ENCODE assay signal across 8 cellular contexts in genomic region chrX:68686684-68687045, GRCh38. TPM values are rescaled to one million over a fixed set of nuclear protein-coding genes. Genes with fewer than 3 reads are reported as not detected.
A peak's percentile ranks its signal among the peaks of the same experiment; 100 is the strongest.
DNase-seq lines count a peak whose midpoint lies in the region; ATAC-seq and TF ChIP-seq lines count a peak whose summit lies in the region.

No MANE protein-coding gene starts in this region.

- peak; percentile 41 for DNase-seq in activated naive CD4-positive, alpha-beta T cell treated with anti-CD3 and anti-CD28 coated beads, Interleukin-2, amount 10 ng/mL, durations not matched to agents 7 days and 5 days
- no peak for DNase-seq in activated naive CD4-positive, alpha-beta T cell treated with Interleukin-2 at 50 U/mL for 16 hours
- no peak for DNase-seq in left colon
- DNase-seq in upper lobe of left lung: peak in 1 of 2 donors; percentile 61
- no peak for DNase-seq in effector CD8-positive, alpha-beta T cell (lab: John Stamatoyannopoulos, UW)
- DNase-seq in DMS79 treated with DMSO at 0.1 percent for 48 hours (lab: John Stamatoyannopoulos, UW): no peak

- peak overlapping the region; percentile 83 to 88 (median 86) for H3K27ac ChIP-seq in upper lobe of left lung

- H3K4me3 ChIP-seq in upper lobe of left lung: peak overlapping the region; percentile 6 to 50 (median 46)

- H3K27me3 Mint-ChIP-seq in activated naive CD4-positive, alpha-beta T cell treated with anti-CD3 and anti-CD28 coated beads, Interleukin-2, amount 10 ng/mL, durations not matched to agents 7 days and 5 days: peaks cover 22% of the 10 kb centered on the region
- peaks cover 10% of the 10 kb centered on the region for H3K27me3 Mint-ChIP-seq in activated naive CD8-positive, alpha-beta T cell

- ATAC-seq in left colon (peak; percentile 15), upper lobe of left lung (ENCODE audit: low FRiP score in 2 of 2) (peak in 1 of 2 donors; percentile 74), HG02678 (IDR thresholded peaks at IDR 0.05; ENCODE audit: unreplicated experiment) (no peak)

- TF ChIP-seq EP300 in upper lobe of left lung (IDR thresholded peaks at IDR 0.05): no peak

- peak overlapping the region; percentile 73 for H3K4me3 Mint-ChIP-seq in activated naive CD4-positive, alpha-beta T cell treated with anti-CD3 and anti-CD28 coated beads, Interleukin-2, amount 10 ng/mL, durations not matched to agents 7 days and 5 days
- peak overlapping the region; percentile 67 for H3K4me3 Mint-ChIP-seq in activated naive CD8-positive, alpha-beta T cell

- no peak for TF ChIP-seq CTCF in upper lobe of left lung (IDR thresholded peaks at IDR 0.05)

- CTCF ChIA-PET in activated naive CD4-positive, alpha-beta T cell treated with anti-CD3 and anti-CD28 coated beads, Interleukin-2, amount 10 ng/mL, durations not matched to agents 7 days and 5 days (lab: Charles Lee): no interaction called here

- no peak overlapping the region for H3K27ac Mint-ChIP-seq in activated naive CD4-positive, alpha-beta T cell treated with anti-CD3 and anti-CD28 coated beads, Interleukin-2, amount 10 ng/mL, durations not matched to agents 7 days and 5 days
- H3K27ac Mint-ChIP-seq in activated naive CD8-positive, alpha-beta T cell: no peak overlapping the region

- H3K4me1 ChIP-seq in upper lobe of left lung: peaks cover 10 to 46% (median 27%) of the 10 kb centered on the region in 4 donors

- no peaks in the 10 kb centered on the region for H3K27me3 ChIP-seq in upper lobe of left lung

- intact Hi-C loops in left colon (cut with DNase I, micrococcal nuclease): no loop called here

- H3K36me3 Mint-ChIP-seq in activated naive CD4-positive, alpha-beta T cell treated with anti-CD3 and anti-CD28 coated beads, Interleukin-2, amount 10 ng/mL, durations not matched to agents 7 days and 5 days: no peaks in the 10 kb centered on the region
- no peaks in the 10 kb centered on the region for H3K36me3 Mint-ChIP-seq in activated naive CD8-positive, alpha-beta T cell

- H3K36me3 ChIP-seq in upper lobe of left lung: no peaks in the 10 kb centered on the region

- TF ChIP-seq POLR2A in upper lobe of left lung (IDR thresholded peaks at IDR 0.05): no peak

- H3K4me1 Mint-ChIP-seq in activated naive CD4-positive, alpha-beta T cell treated with anti-CD3 and anti-CD28 coated beads, Interleukin-2, amount 10 ng/mL, durations not matched to agents 7 days and 5 days: peaks cover 17% of the 10 kb centered on the region
- H3K4me1 Mint-ChIP-seq in activated naive CD8-positive, alpha-beta T cell (ENCODE audit: low read depth): peaks cover 11% of the 10 kb centered on the region

- H3K9me3 ChIP-seq in upper lobe of left lung: no peaks in the 10 kb centered on the region

- 8 to 46% methylated on average over 8 to 11 of the region's 11 CpGs for WGBS in upper lobe of left lung, 2 donors

- no peaks in the 10 kb centered on the region for H3K9me3 Mint-ChIP-seq in activated naive CD4-positive, alpha-beta T cell treated with anti-CD3 and anti-CD28 coated beads, Interleukin-2, amount 10 ng/mL, durations not matched to agents 7 days and 5 days
- H3K9me3 Mint-ChIP-seq in activated naive CD8-positive, alpha-beta T cell (ENCODE audit: low read depth): no peaks in the 10 kb centered on the region

RNA-seq across cellular contexts. Expression of gene STARD8, which starts 39.2 kb away (rescaled TPM):
- 1 to 10 TPM; 1.7 to 2.3 TPM for total RNA-seq in left colon
- 10 to 100 TPM; 13.9 to 43.1 (median 25.8) TPM for total RNA-seq in upper lobe of left lung

Comparison
In these comparisons a context has a peak if more than half of its experiments do, and no peak if none do; other contexts are left out.
1. RNA of gene STARD8, which starts 39.2 kb away (total RNA-seq): 13.9 to 43.1 TPM in upper lobe of left lung; 1.7 to 2.3 TPM in left colon; every median in the first group is over 4 times any median in the second.